Comparison of ENCODE assay signal across 17 cellular contexts in genomic region chr16:49716268-49716667, GRCh38.
DNase-seq lines count a peak whose midpoint lies in the region; ATAC-seq and TF ChIP-seq lines count a peak whose summit lies in the region.
"Had no signal": no experiment of that assay in that cellular context is flagged by ENCODE, and none has a peak within 500 bp of the region (broad histone marks: within the 10 kb centered on the region; RNA-seq: fewer than 3 reads in every experiment).

No MANE protein-coding gene starts in this region.

- no peaks in the 10 kb centered on the region for H3K27me3 Mint-ChIP-seq in brain
- peaks cover 7% of the 10 kb centered on the region for H3K27me3 Mint-ChIP-seq in neural progenitor cell (ENCODE audit: insufficient read depth, low read depth)
- H3K27me3 Mint-ChIP-seq: B cell had no signal

- WGBS in hepatocyte (ENCODE audit: low lambda C conversion rate, missing lambda C conversion rate) = 92% methylated on average over 5 of the region's 5 CpGs

- no peaks in the 10 kb centered on the region for H3K9me3 ChIP-seq in NT2/D1 (ENCODE audit: insufficient read depth, low read length)
- no peaks in the 10 kb centered on the region for H3K9me3 ChIP-seq in neural progenitor cell (ENCODE audit: low read depth)
- no peaks in the 10 kb centered on the region for H3K9me3 ChIP-seq in hepatocyte (ENCODE audit: low read depth)

- peaks cover 52% of the 10 kb centered on the region for H3K79me2 ChIP-seq in neural progenitor cell (ENCODE audit: low read depth)
- no peaks in the 10 kb centered on the region for H3K79me2 ChIP-seq in hepatocyte

- peak; percentile 25 for ATAC-seq in stimulated activated effector memory CD8-positive, alpha-beta T cell treated with anti-CD3 and anti-CD28 coated beads, Interleukin-12 subunit alpha, Interleukin-12 subunit beta, amount 100 ng/mL, for 72 hours
- ATAC-seq: CD8-positive, alpha-beta T cell had no signal

- H3K9ac ChIP-seq in NT2/D1 (ENCODE audit: insufficient read length, low read depth) (peak overlapping the region; percentile 39), neural progenitor cell (no peak overlapping the region)
- H3K9ac ChIP-seq: BLaER1 treated with 17β-estradiol and CSF1 and Interleukin-3, amounts not matched to agents 10 nM and 100 nM had no signal

- DNase-seq in NT2/D1 (ENCODE audit: low read depth, low spot score) (no peak), neural progenitor cell (ENCODE audit: low spot score) (no peak), hepatocyte (ENCODE audit: low spot score) (no peak), GM10266 (ENCODE audit: extremely low spot score) (no peak), putamen (ENCODE audit: low spot score) (no peak)
- DNase-seq in stimulated activated effector memory CD8-positive, alpha-beta T cell treated with anti-CD3 and anti-CD28 coated beads, Interleukin-12 subunit alpha, Interleukin-12 subunit beta, amount 100 ng/mL, for 72 hours (ENCODE audit: low spot score in 2 of 2) = no peak
- DNase-seq: CD8-positive, alpha-beta T cell; COR-L47; DMS 273 treated with DMSO at 0.1 percent for 48 hours; DMS53; DND-41; EL; HCEC 1CT had no signal

- H3K4me2 ChIP-seq in neural progenitor cell = no peak overlapping the region
- H3K4me2 ChIP-seq in hepatocyte = no peak overlapping the region
- H3K4me2 ChIP-seq: BLaER1 treated with 17β-estradiol and CSF1 and Interleukin-3, amounts not matched to agents 10 nM and 100 nM had no signal

- no peak overlapping the region for H3K27ac ChIP-seq in neural progenitor cell
- no peak overlapping the region for H3K27ac ChIP-seq in hepatocyte
- H3K27ac ChIP-seq: BLaER1 treated with 17β-estradiol and CSF1 and Interleukin-3, amounts not matched to agents 10 nM and 100 nM had no signal

- TF ChIP-seq CTCF in brain (conservative IDR thresholded peaks at IDR 0.05) = no peak
- no peak for TF ChIP-seq CTCF in neural progenitor cell (IDR thresholded peaks at IDR 0.05)
- TF ChIP-seq CTCF in hepatocyte (IDR thresholded peaks at IDR 0.05; ENCODE audit: poor library complexity) = no peak
- TF ChIP-seq CTCF in GM10266 (IDR thresholded peaks at IDR 0.05; ENCODE audit: control insufficient read depth, insufficient read depth, low read depth, missing control alignments) = no peak

- H3K27ac Mint-ChIP-seq in brain (peak overlapping the region; percentile 3 to 75 (median 45)), neural progenitor cell (peak overlapping the region; percentile 25)
- H3K27ac Mint-ChIP-seq in stimulated activated effector memory CD8-positive, alpha-beta T cell treated with anti-CD3 and anti-CD28 coated beads, Interleukin-12 subunit alpha, Interleukin-12 subunit beta, amount 100 ng/mL, for 72 hours = no peak overlapping the region
- H3K27ac Mint-ChIP-seq: B cell; CD8-positive, alpha-beta T cell; IgD-negative memory B cell had no signal

- H3K4me3 Mint-ChIP-seq in brain (no peak overlapping the region), neural progenitor cell (no peak overlapping the region)
- H3K4me3 Mint-ChIP-seq in stimulated activated effector memory CD8-positive, alpha-beta T cell treated with anti-CD3 and anti-CD28 coated beads, Interleukin-12 subunit alpha, Interleukin-12 subunit beta, amount 100 ng/mL, for 72 hours = no peak overlapping the region
- H3K4me3 Mint-ChIP-seq: B cell; CD8-positive, alpha-beta T cell had no signal

- H3K36me3 Mint-ChIP-seq in brain = peaks cover 31% of the 10 kb centered on the region
- H3K36me3 Mint-ChIP-seq in neural progenitor cell = peaks cover 54% of the 10 kb centered on the region
- H3K36me3 Mint-ChIP-seq in stimulated activated effector memory CD8-positive, alpha-beta T cell treated with anti-CD3 and anti-CD28 coated beads, Interleukin-12 subunit alpha, Interleukin-12 subunit beta, amount 100 ng/mL, for 72 hours = no peaks in the 10 kb centered on the region
- H3K36me3 Mint-ChIP-seq: CD8-positive, alpha-beta T cell; IgD-negative memory B cell had no signal

- H4K20me1 ChIP-seq in neural progenitor cell (ENCODE audit: low read depth) (peaks cover 44% of the 10 kb centered on the region), hepatocyte (ENCODE audit: insufficient read depth, poor library complexity, severe bottlenecking) (no peaks in the 10 kb centered on the region)

- no peak overlapping the region for H3K4me3 ChIP-seq in NT2/D1 (ENCODE audit: insufficient read length, low read depth)
- H3K4me3 ChIP-seq in neural progenitor cell = no peak overlapping the region
- no peak overlapping the region for H3K4me3 ChIP-seq in hepatocyte
- H3K4me3 ChIP-seq: BLaER1 treated with 17β-estradiol and CSF1 and Interleukin-3, amounts not matched to agents 10 nM and 100 nM had no signal

- H3K9me3 Mint-ChIP-seq in brain (no peaks in the 10 kb centered on the region), neural progenitor cell (peaks cover 5% of the 10 kb centered on the region)
- no peaks in the 10 kb centered on the region for H3K9me3 Mint-ChIP-seq in stimulated activated effector memory CD8-positive, alpha-beta T cell treated with anti-CD3 and anti-CD28 coated beads, Interleukin-12 subunit alpha, Interleukin-12 subunit beta, amount 100 ng/mL, for 72 hours
- H3K9me3 Mint-ChIP-seq: CD8-positive, alpha-beta T cell had no signal

- H3K4me1 Mint-ChIP-seq in brain (peaks cover 60% of the 10 kb centered on the region), neural progenitor cell (peaks cover 75% of the 10 kb centered on the region)
- no peaks in the 10 kb centered on the region for H3K4me1 Mint-ChIP-seq in stimulated activated effector memory CD8-positive, alpha-beta T cell treated with anti-CD3 and anti-CD28 coated beads, Interleukin-12 subunit alpha, Interleukin-12 subunit beta, amount 100 ng/mL, for 72 hours
- H3K4me1 Mint-ChIP-seq: B cell, IgD-negative memory B cell had no signal

- H3K27me3 ChIP-seq in NT2/D1 (ENCODE audit: insufficient read depth, insufficient read length) (no peaks in the 10 kb centered on the region), neural progenitor cell (no peaks in the 10 kb centered on the region), hepatocyte (no peaks in the 10 kb centered on the region)
- H3K27me3 ChIP-seq: BLaER1 treated with 17β-estradiol and CSF1 and Interleukin-3, amounts not matched to agents 10 nM and 100 nM had no signal

- peaks cover 21% of the 10 kb centered on the region for H3K36me3 ChIP-seq in NT2/D1 (ENCODE audit: insufficient read depth, insufficient read length, low read length)
- H3K36me3 ChIP-seq in neural progenitor cell = no peaks in the 10 kb centered on the region
- H3K36me3 ChIP-seq in hepatocyte (replicated peaks; ENCODE audit: insufficient read depth, low read depth) = no peaks in the 10 kb centered on the region

- peaks cover 18% of the 10 kb centered on the region for H3K4me1 ChIP-seq in NT2/D1 (ENCODE audit: insufficient read depth, insufficient read length)
- H3K4me1 ChIP-seq in neural progenitor cell = peaks cover 33% of the 10 kb centered on the region
- H3K4me1 ChIP-seq in hepatocyte (ENCODE audit: insufficient read depth) = no peaks in the 10 kb centered on the region

- H2AFZ ChIP-seq in neural progenitor cell (replicated peaks) (no peak overlapping the region), hepatocyte (no peak overlapping the region)

- H3K9me2 ChIP-seq in hepatocyte (replicated peaks; ENCODE audit: insufficient read depth) = no peaks in the 10 kb centered on the region

- no peaks in the 10 kb centered on the region for H3F3A ChIP-seq in neural progenitor cell (ENCODE audit: low read depth)
